Comparison of ENCODE assay signal across 8 cellular contexts in the genomic region with DNA sequence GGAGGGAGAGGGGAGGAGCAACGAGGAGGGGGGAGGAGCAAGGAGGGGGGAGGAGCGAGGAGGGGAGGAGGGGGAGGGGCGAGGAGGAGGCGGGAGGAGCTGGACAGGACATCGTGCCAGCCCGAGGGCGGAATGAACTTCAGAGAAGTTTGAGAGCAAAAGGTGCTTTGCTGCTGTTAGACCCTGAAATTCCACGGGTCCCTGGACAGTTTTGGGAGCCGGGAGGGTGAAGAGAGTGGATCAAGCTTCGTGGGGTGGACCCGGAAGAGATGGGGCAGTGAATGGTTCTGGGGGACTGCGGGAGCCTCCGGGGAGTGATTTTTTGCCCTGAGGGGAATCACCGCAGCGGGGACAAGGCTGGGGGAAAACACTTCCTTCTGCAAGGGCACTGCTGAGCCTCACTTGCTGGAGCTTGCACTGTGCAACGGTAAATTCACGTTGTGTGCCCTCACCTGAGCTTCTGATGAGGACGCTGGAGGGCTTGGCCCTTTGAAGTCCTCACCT. TPM values are rescaled to one million over a fixed set of nuclear protein-coding genes. Genes with fewer than 3 reads are reported as not detected.
DNase-seq lines count a peak whose midpoint lies in the region; ATAC-seq, FAIRE-seq and TF ChIP-seq lines count a peak whose summit lies in the region.

No MANE protein-coding gene starts in this region.

- intact Hi-C loops in dorsolateral prefrontal cortex (cut with DNase I): no loop called here
- intact Hi-C loops in prostate gland (cut with DNase I): no loop called here

- H3K36me3 ChIP-seq in prostate gland: no peaks in the 10 kb centered on the region

- no peak for FAIRE-seq in frontal cortex (lab: Jason Lieb, UNC)

- no peaks in the 10 kb centered on the region for H3K9me3 Mint-ChIP-seq in T-cell

- H3K4me1 ChIP-seq in prostate gland (replicated peaks): no peaks in the 10 kb centered on the region

- H3K9me3 ChIP-seq in prostate gland: no peaks in the 10 kb centered on the region

- WGBS in prostate gland: 37% methylated on average over 18 of the region's 18 CpGs

- peaks cover 0 to 18% (median 0%) of the 10 kb centered on the region in 45 donors for H3K27me3 ChIP-seq in dorsolateral prefrontal cortex
- no peaks in the 10 kb centered on the region for H3K27me3 ChIP-seq in prostate gland (replicated peaks; ENCODE audit: insufficient read depth)

- H3K27ac Mint-ChIP-seq in T-cell: peak overlapping the region; percentile 98

- H3K27me3 Mint-ChIP-seq in T-cell: no peaks in the 10 kb centered on the region

- H3K36me3 Mint-ChIP-seq in T-cell: no peaks in the 10 kb centered on the region

- ATAC-seq in T-cell (replicated peaks in 1 of 4) (peak; percentile 40 to 58 (median 52)), GM19324 (IDR thresholded peaks at IDR 0.05; ENCODE audit: low FRiP score, unreplicated experiment) (no peak), GM21390 (IDR thresholded peaks at IDR 0.05; ENCODE audit: unreplicated experiment) (no peak)

- no peak for TF ChIP-seq CTCF in GM20000 (IDR thresholded peaks at IDR 0.05; ENCODE audit: extremely low read depth, missing control alignments)
- no peak for TF ChIP-seq CTCF in dorsolateral prefrontal cortex (IDR thresholded peaks at IDR 0.05 in 54 of 56, conservative IDR thresholded peaks at IDR 0.05 in 2 of 56; ENCODE audit: low read depth in 1 of 56, partially characterized antibody in 56 of 56)
- TF ChIP-seq CTCF in prostate gland (IDR thresholded peaks at IDR 0.05): no peak

- POLR2A ChIA-PET in T-cell (lab: Charles Lee): interaction anchor here (0.5 to 1.0 kb wide), 3 partner anchors 10 to 72 kb away, joined by 3 to 7 read pairs (median 3); no protein-coding TSS in a partner anchor

- H3K27ac ChIP-seq in dorsolateral prefrontal cortex (peak overlapping the region in 42 of 59 donors; percentile 11 to 85 (median 64)), prostate gland (peak overlapping the region; percentile 55 to 67)

- CTCF ChIA-PET in T-cell (lab: Charles Lee): interaction anchor here in 1 of 2 donors (1.7 to 3.7 kb wide), 2 partner anchors 16 to 60 kb away, joined by 4 to 23 read pairs; a partner anchor contains a TSS

- TF ChIP-seq POLR2A in prostate gland (IDR thresholded peaks at IDR 0.05): peak; percentile 47

- DNase-seq in GM20000 (ENCODE audit: low spot score) (peak; percentile 76), T-cell (peak in 28 of 34 experiments; percentile 25 to 73 (median 54)), dorsolateral prefrontal cortex (peak in 2 of 10 donors; percentile 7 to 18), prostate gland (ENCODE audit: low spot score) (peak; percentile 46), middle frontal gyrus (ENCODE audit: extremely low spot score, low spot score) (no peak), frontal cortex (ENCODE audit: low spot score in 2 of 2) (no peak)

- peaks cover 27 to 40% (median 35%) of the 10 kb centered on the region in 3 donors for H3K4me1 Mint-ChIP-seq in T-cell

- H3K4me3 ChIP-seq in dorsolateral prefrontal cortex (peak overlapping the region in 30 of 59 donors; percentile 4 to 54 (median 34)), prostate gland (peak overlapping the region; percentile 7 to 27)

- peak overlapping the region; percentile 81 to 85 (median 83) for H3K4me3 Mint-ChIP-seq in T-cell

RNA-seq across cellular contexts. Expression of a gene that starts 10.7 kb away (rescaled TPM):
- 10 to 100 TPM in 3 of 5 donors, 1 to 10 TPM in 2; 6.7 to 27.7 (median 20.9) TPM for total RNA-seq in T-cell
- total RNA-seq in dorsolateral prefrontal cortex: under 1 TPM in 48 of 120 experiments, not detected in 72; 0.13 to 0.76 (median 0.26) TPM
- 1 to 10 TPM in 1 of 2 donors, under 1 TPM in 1; 0.18 to 2.7 TPM for total RNA-seq in prostate gland
- not detected for total RNA-seq in frontal cortex

RNA-seq across cellular contexts. Expression of a gene that starts 21.4 kb away (rescaled TPM):
- total RNA-seq in T-cell (100 to 1,000 TPM; 252 to 818 (median 459) TPM), dorsolateral prefrontal cortex (10 to 100 TPM in 62 of 120 experiments, 1 to 10 TPM in 58; 2.7 to 23.2 (median 10.1) TPM), prostate gland (10 to 100 TPM; 18.4 to 63.1 TPM), frontal cortex (0.41 TPM)

RNA-seq across cellular contexts. Expression of a gene that starts 30.8 kb away (rescaled TPM):
- total RNA-seq in T-cell (100 to 1,000 TPM in 4 of 5 donors, 10 to 100 TPM in 1; 74.0 to 115 (median 108) TPM), dorsolateral prefrontal cortex (100 to 1,000 TPM in 5 of 120 experiments, 10 to 100 TPM in 115; 50.5 to 105 (median 80.8) TPM), prostate gland (100 to 1,000 TPM in 1 of 2 donors, 10 to 100 TPM in 1; 87.4 to 129 TPM), frontal cortex (102 TPM)

RNA-seq across cellular contexts. Expression of a gene that starts 31.4 kb away (rescaled TPM):
- total RNA-seq in T-cell (10 to 100 TPM; 22.0 to 33.0 (median 26.3) TPM), dorsolateral prefrontal cortex (10 to 100 TPM; 32.3 to 71.0 (median 52.8) TPM), prostate gland (10 to 100 TPM; 21.5 to 32.5 TPM), frontal cortex (12.6 TPM)

RNA-seq across cellular contexts. Expression of a gene that starts 31.8 kb away (rescaled TPM):
- total RNA-seq in T-cell (not detected), dorsolateral prefrontal cortex (under 1 TPM in 1 of 120 experiments, not detected in 119; 0.76 TPM), prostate gland (not detected), frontal cortex (not detected)

Comparison
In these comparisons a context has a peak if more than half of its experiments do, and no peak if none do; other contexts are left out.
1. DNase-seq: peak in GM20000 (single experiment), T-cell (28 of 34) and prostate gland (single experiment); none in middle frontal gyrus (single experiment) and frontal cortex (0 of 2).
2. ATAC-seq: peak in T-cell (4 of 4); none in GM19324 (single experiment) and GM21390 (single experiment).